In genomic region chr7:106332186-106332585, GRCh38 we compare ENCODE assay signal across 6 cellular contexts.
"Had no signal": no experiment of that assay in that cellular context is flagged by ENCODE, and none has a peak within 500 bp of the region (broad histone marks: within the 10 kb centered on the region; RNA-seq: fewer than 3 reads in every experiment).

No MANE protein-coding gene starts in this region.

- DNase-seq: H9, HCEC 1CT had no signal

- FAIRE-seq: H1, H54, HepG2 had no signal

- H3K4me3 ChIP-seq: GM23338 had no signal

- ATAC-seq: GM23338, HepG2 had no signal
